Comparison of ENCODE assay signal across 21 cellular contexts in the genomic region with DNA sequence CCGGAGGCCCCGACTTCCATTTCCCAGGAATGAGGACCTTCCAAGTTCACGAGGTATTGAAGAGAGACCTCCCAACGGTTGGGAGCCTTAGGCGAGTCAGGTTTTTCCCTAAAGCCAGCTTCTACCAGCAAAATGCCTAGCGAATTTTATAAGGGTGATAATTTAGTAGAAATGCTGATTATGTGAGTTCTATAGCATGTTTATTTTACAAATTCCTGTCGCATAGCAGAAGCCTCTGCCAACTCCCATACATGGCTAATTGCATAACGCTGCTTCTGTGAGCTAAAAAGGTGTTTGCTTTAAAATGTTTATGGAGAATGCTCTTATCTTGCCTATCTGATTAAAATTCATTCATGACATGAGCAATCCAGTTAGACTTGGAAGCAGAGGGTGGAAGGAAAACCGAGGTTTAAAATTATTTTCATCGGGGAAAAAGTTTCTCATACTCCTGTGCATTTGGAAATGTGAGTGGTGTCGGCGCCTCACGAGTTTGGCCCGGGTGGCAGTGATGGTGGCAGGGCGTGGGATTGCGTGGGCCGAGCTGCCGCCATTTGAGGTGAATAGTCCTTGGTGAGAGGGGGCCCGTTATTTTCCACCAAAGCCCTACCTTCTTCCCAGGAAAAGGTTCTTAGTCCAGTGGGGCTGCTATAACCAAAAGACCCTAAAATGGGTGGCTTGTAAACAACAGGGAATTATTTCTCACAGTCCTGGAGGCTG.
DNase-seq lines count a peak whose midpoint lies in the region; ATAC-seq and TF ChIP-seq lines count a peak whose summit lies in the region.
"Had no signal": no experiment of that assay in that cellular context is flagged by ENCODE, and none has a peak within 500 bp of the region (broad histone marks: within the 10 kb centered on the region; RNA-seq: fewer than 3 reads in every experiment).

No MANE protein-coding gene starts in this region.

- no peak overlapping the region for H3K4me3 Mint-ChIP-seq in activated naive CD4-positive, alpha-beta T cell treated with anti-CD3 and anti-CD28 coated beads, Interleukin-2, amount 10 ng/mL, durations not matched to agents 7 days and 5 days
- H3K4me3 Mint-ChIP-seq: central memory CD8-positive, alpha-beta T cell; naive thymus-derived CD4-positive, alpha-beta T cell had no signal

- POLR2A ChIA-PET in AG04449 (lab: Yijun Ruan, JAX), result no interaction called here

- H3K27me3 ChIP-seq in SJCRH30 (no peaks in the 10 kb centered on the region), esophagus muscularis mucosa (no peaks in the 10 kb centered on the region)
- H3K27me3 ChIP-seq: ovary had no signal

- H3K4me3 ChIP-seq in AG04449 (ENCODE audit: low read depth, low read length), result no peak overlapping the region
- H3K4me3 ChIP-seq in SJCRH30, result no peak overlapping the region
- H3K4me3 ChIP-seq in esophagus muscularis mucosa, result no peak overlapping the region
- H3K4me3 ChIP-seq: ovary had no signal

- intact Hi-C loops in esophagus muscularis mucosa (cut with DNase I), result no loop called here

- H3K4me1 Mint-ChIP-seq in activated naive CD4-positive, alpha-beta T cell treated with anti-CD3 and anti-CD28 coated beads, Interleukin-2, amount 10 ng/mL, durations not matched to agents 7 days and 5 days, result no peaks in the 10 kb centered on the region
- H3K4me1 Mint-ChIP-seq: central memory CD8-positive, alpha-beta T cell had no signal

- no peaks in the 10 kb centered on the region for H3K36me3 ChIP-seq in SJCRH30
- peaks cover 11 to 57% (median 26%) of the 10 kb centered on the region in 4 donors for H3K36me3 ChIP-seq in esophagus muscularis mucosa
- H3K36me3 ChIP-seq: ovary had no signal

- no peak overlapping the region for H3K27ac Mint-ChIP-seq in activated naive CD4-positive, alpha-beta T cell treated with anti-CD3 and anti-CD28 coated beads, Interleukin-2, amount 10 ng/mL, durations not matched to agents 7 days and 5 days
- H3K27ac Mint-ChIP-seq: naive thymus-derived CD4-positive, alpha-beta T cell had no signal

- H3K36me3 Mint-ChIP-seq in activated naive CD4-positive, alpha-beta T cell treated with anti-CD3 and anti-CD28 coated beads, Interleukin-2, amount 10 ng/mL, durations not matched to agents 7 days and 5 days, result no peaks in the 10 kb centered on the region
- H3K36me3 Mint-ChIP-seq: naive thymus-derived CD4-positive, alpha-beta T cell had no signal

- no peak for TF ChIP-seq EP300 in esophagus muscularis mucosa (IDR thresholded peaks at IDR 0.05)

- H3K27me3 Mint-ChIP-seq in activated naive CD4-positive, alpha-beta T cell treated with anti-CD3 and anti-CD28 coated beads, Interleukin-2, amount 10 ng/mL, durations not matched to agents 7 days and 5 days, result peaks cover 14% of the 10 kb centered on the region

- 58% methylated on average over 17 of the region's 19 CpGs for WGBS in esophagus muscularis mucosa

- H3K9me3 ChIP-seq in SJCRH30 (replicated peaks) (no peaks in the 10 kb centered on the region), esophagus muscularis mucosa (no peaks in the 10 kb centered on the region)
- H3K9me3 ChIP-seq: ovary had no signal

- H3K4me1 ChIP-seq in SJCRH30, result peaks cover 33% of the 10 kb centered on the region
- H3K4me1 ChIP-seq in esophagus muscularis mucosa, result peaks cover 16 to 63% (median 59%) of the 10 kb centered on the region in 4 donors

- no peak for TF ChIP-seq CTCF in AG04449 (IDR thresholded peaks at IDR 0.05; ENCODE audit: insufficient read depth, low read length, missing control alignments)
- no peak for TF ChIP-seq CTCF in esophagus muscularis mucosa (IDR thresholded peaks at IDR 0.05)

- no peaks in the 10 kb centered on the region for H3K9me3 Mint-ChIP-seq in activated naive CD4-positive, alpha-beta T cell treated with anti-CD3 and anti-CD28 coated beads, Interleukin-2, amount 10 ng/mL, durations not matched to agents 7 days and 5 days
- H3K9me3 Mint-ChIP-seq: central memory CD8-positive, alpha-beta T cell had no signal

- ATAC-seq in GM21619 (IDR thresholded peaks at IDR 0.05; ENCODE audit: unreplicated experiment) (no peak), GM21786 (IDR thresholded peaks at IDR 0.05; ENCODE audit: unreplicated experiment) (no peak)
- ATAC-seq: activated CD4-positive, CD25-positive, alpha-beta regulatory T cell treated with anti-CD3 and anti-CD28 coated beads, Interleukin-2, amount 50 U/mL, for 24 hours; naive thymus-derived CD4-positive, alpha-beta T cell; right cardiac atrium had no signal

- CTCF ChIA-PET in AG04449 (lab: Yijun Ruan, JAX), result interaction anchor here (1.6 to 4.7 kb wide), 3 partner anchors 25 to 328 kb away, joined by 4 to 28 read pairs (median 6); no protein-coding TSS in a partner anchor
- CTCF ChIA-PET in activated naive CD4-positive, alpha-beta T cell treated with anti-CD3 and anti-CD28 coated beads, Interleukin-2, amount 10 ng/mL, durations not matched to agents 7 days and 5 days (lab: Charles Lee), result no interaction called here

- TF ChIP-seq POLR2A in esophagus muscularis mucosa (IDR thresholded peaks at IDR 0.05; ENCODE audit: low read depth), result no peak

- DNase-seq in AG04449 (ENCODE audit: low read depth, low spot score) (peak; percentile 67), SJCRH30 (no peak), esophagus muscularis mucosa (ENCODE audit: extremely low spot score) (no peak), middle frontal gyrus (ENCODE audit: extremely low spot score, low spot score) (peak; percentile 43), NCI-H146 (lab: John Stamatoyannopoulos, UW) (no peak)
- no peak for DNase-seq in activated naive CD4-positive, alpha-beta T cell treated with anti-CD3 and anti-CD28 coated beads, Interleukin-2, amount 10 ng/mL, durations not matched to agents 7 days and 5 days
- DNase-seq: activated naive CD4-positive, alpha-beta T cell; activated T-cell treated with anti-CD3 and anti-CD28 coated beads, Interleukin-2, amount 50 U/mL, for 1 hour; amygdala; naive thymus-derived CD4-positive, alpha-beta T cell; NCI-H1048; NCI-H1930; NCI-H226; NCI-H748 treated with DMSO at 0.1 percent for 48 hours; ovary had no signal

- peak overlapping the region; percentile 53; the same call in 1 of the 2 replicates for H3K27ac ChIP-seq in SJCRH30
- peak overlapping the region; percentile 56 to 67 (median 64) for H3K27ac ChIP-seq in esophagus muscularis mucosa (replicated peaks in 1 of 4)
- H3K27ac ChIP-seq: C4-2B, ovary had no signal

Comparison
In these comparisons a context has a peak if more than half of its experiments do, and no peak if none do; other contexts are left out.
1. DNase-seq: peak in AG04449 (single experiment) and middle frontal gyrus (single experiment); none in SJCRH30 (0 of 2), esophagus muscularis mucosa (single experiment), NCI-H146 (single experiment) and activated naive CD4-positive, alpha-beta T cell treated with anti-CD3 and anti-CD28 coated beads, Interleukin-2, amount 10 ng/mL, durations not matched to agents 7 days and 5 days (single experiment).